In the genomic region with DNA sequence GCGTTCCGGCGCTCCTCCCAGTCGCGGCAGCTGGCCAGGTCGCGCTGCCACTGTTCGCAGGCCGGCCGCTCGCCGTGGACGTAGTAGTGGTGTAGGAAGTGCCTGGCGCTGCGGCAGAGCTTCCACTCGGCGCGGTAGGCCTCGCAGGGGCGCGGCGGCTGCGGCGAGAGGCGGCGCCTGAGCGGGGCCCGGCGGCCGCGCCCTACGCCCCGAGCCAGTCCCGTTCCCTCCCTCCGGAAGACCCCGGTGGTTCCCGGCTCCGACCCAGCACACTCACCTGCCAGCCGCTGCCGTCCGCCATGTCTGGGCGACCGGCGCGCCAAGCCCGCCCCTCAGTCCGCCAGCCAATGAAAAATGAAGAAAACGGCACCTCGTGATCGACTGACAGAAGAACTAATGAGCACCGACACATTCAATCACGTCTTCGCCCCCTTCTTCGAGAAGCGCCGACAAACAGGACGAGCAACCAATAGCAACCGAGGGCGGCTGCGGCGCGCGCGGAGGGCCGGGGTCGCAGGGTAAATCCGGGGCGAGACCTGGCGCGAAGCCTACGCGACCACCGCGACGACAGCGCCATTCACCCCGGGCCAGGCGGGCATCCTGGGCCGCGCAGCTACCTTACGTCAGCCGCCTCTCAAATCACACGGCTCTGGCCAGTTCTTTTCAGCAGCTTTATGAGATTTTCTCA, we compare ENCODE assay signal across 8 cellular contexts. TPM values are rescaled to one million over a fixed set of nuclear protein-coding genes. Genes with fewer than 3 reads are reported as not detected.
DNase-seq lines count a peak whose midpoint lies in the region; ATAC-seq, FAIRE-seq and TF ChIP-seq lines count a peak whose summit lies in the region.

TSS of gene C22orf39 (minus strand) at position 324 of the 688 bp plus-strand sequence. CDS start at position 301, 23 bp downstream.

- H3K27me3 ChIP-seq in BLaER1 treated with 17β-estradiol and CSF1 and Interleukin-3, amounts not matched to agents 10 nM and 100 nM: no peaks in the 10 kb centered on the region
- no peaks in the 10 kb centered on the region; a peak in 1 of 5 replicates for H3K27me3 ChIP-seq in HepG2 (ENCODE audit: control insufficient read depth in 1 of 2, insufficient read depth in 2 of 2, low read length in 2 of 2)

- peaks cover 48 to 78% (median 60%) of the 10 kb centered on the region in 11 experiments for H3K36me3 ChIP-seq in BLaER1 treated with 17β-estradiol and CSF1 and Interleukin-3, amounts not matched to agents 10 nM and 100 nM
- peaks cover 8 to 41% of the 10 kb centered on the region in 2 experiments; a peak in 4 of 5 replicates for H3K36me3 ChIP-seq in HepG2 (replicated peaks in 1 of 2; ENCODE audit: control insufficient read depth in 1 of 2, insufficient read depth in 2 of 2, low read length in 2 of 2)

- CTCF ChIA-PET in HepG2 (lab: Yijun Ruan, JAX; ENCODE audit: low intra/inter-chr PET ratio, low total read pairs): no interaction called here

- intact Hi-C loops in HepG2 (cut with micrococcal nuclease; ENCODE audit: unreplicated experiment): loop anchor here (2.0 kb wide), 2 partner anchors 15 to 31 kb away; partner anchors contain the start of genes CDC45, MRPL40 and UFD1

- WGBS in HepG2 (ENCODE audit: low lambda C conversion rate): 4% methylated on average over 24 of the region's 83 CpGs

- TF ChIP-seq POLR2A in HepG2 (IDR thresholded peaks at IDR 0.05; ENCODE audit: insufficient read depth in 1 of 2, low read depth in 2 of 2, low read length in 2 of 2): peak; percentile 55 to 87; a peak in 3 of 4 replicates

- H3K4me3 ChIP-seq in BLaER1 treated with 17β-estradiol and CSF1 and Interleukin-3, amounts not matched to agents 10 nM and 100 nM: peak within 1 kb of the TSS; percentile 84 to 98 (median 94)
- peak within 1 kb of the TSS; percentile 70 to 86 (median 81) for H3K4me3 ChIP-seq in HepG2 (replicated peaks in 1 of 3; ENCODE audit: insufficient read depth in 1 of 3, low read depth in 2 of 3, low read length in 3 of 3)

- H3K9me3 ChIP-seq in BLaER1 treated with 17β-estradiol and CSF1 and Interleukin-3, amounts not matched to agents 10 nM and 100 nM (replicated peaks in 1 of 11): no peaks in the 10 kb centered on the region
- no peaks in the 10 kb centered on the region for H3K9me3 ChIP-seq in HepG2 (ENCODE audit: low read length)

- TF ChIP-seq CTCF in HepG2 (CRISPR knock-in tag; IDR thresholded peaks at IDR 0.05): no peak

- peaks cover 32 to 38% (median 34%) of the 10 kb centered on the region in 10 experiments for H3K4me1 ChIP-seq in BLaER1 treated with 17β-estradiol and CSF1 and Interleukin-3, amounts not matched to agents 10 nM and 100 nM
- H3K4me1 ChIP-seq in HepG2 (ENCODE audit: insufficient read depth, low read length): peaks cover 40% of the 10 kb centered on the region

- H2AFZ ChIP-seq in HepG2 (ENCODE audit: low read length): peak within 1 kb of the TSS; percentile 37

- peak; percentile 55; the same call in 1 of the 2 replicates for TF ChIP-seq RAD21 in HepG2 (CRISPR knock-in tag; IDR thresholded peaks at IDR 0.05)

- peaks cover 36% of the 10 kb centered on the region for H3K79me2 ChIP-seq in HepG2 (ENCODE audit: insufficient read depth, low read length)

- H3K9ac ChIP-seq in BLaER1 treated with 17β-estradiol and CSF1 and Interleukin-3, amounts not matched to agents 10 nM and 100 nM: peak within 1 kb of the TSS; percentile 88 to 97 (median 95)
- H3K9ac ChIP-seq in HepG2 (ENCODE audit: insufficient read depth, low read depth, low read length): peak within 1 kb of the TSS; percentile 93

- POLR2A ChIA-PET in HepG2 (lab: Yijun Ruan, JAX): interaction anchor here (0.6 to 3.4 kb wide), 7 partner anchors 15 to 325 kb away, joined by 3 to 23 read pairs (median 4); partner anchors contain the start of genes CDC45, DGCR2, ESS2 and HIRA

- peak; percentile 66 for FAIRE-seq in HepG2 (lab: Jason Lieb, UNC)

- no peak for TF ChIP-seq EP300 in HepG2 (IDR thresholded peaks at IDR 0.05; ENCODE audit: low read depth in 2 of 2, low read length in 2 of 2)
- TF ChIP-seq EP300 in HepG2 (CRISPR knock-in tag; IDR thresholded peaks at IDR 0.05; ENCODE audit: borderline replicate concordance): no peak

- no TSS peak for BruUV-seq in HepG2 (replicated peaks; lab: Mats Ljungman, UMichigan)

- H3K27ac ChIP-seq in BLaER1 treated with 17β-estradiol and CSF1 and Interleukin-3, amounts not matched to agents 10 nM and 100 nM: peak within 1 kb of the TSS; percentile 79 to 94 (median 92)
- H3K27ac ChIP-seq in HepG2 (ENCODE audit: extremely low read length, insufficient read depth, low read length): peak within 1 kb of the TSS; percentile 84

- in situ Hi-C loops in HepG2 (cut with HindIII; ENCODE audit: extremely low pct_ligation_motif_present, low pct_unique_long_range_greater_than_20kb): no loop called here

- DNase-seq in NCI-H748 treated with DMSO at 0.1 percent for 48 hours (lab: John Stamatoyannopoulos, UW) (peak; percentile 91), dermis microvascular lymphatic vessel endothelial cell (ENCODE audit: low read depth in 2 of 2) (peak; percentile 82 to 96), HepG2 (ENCODE audit: low spot score) (peak; percentile 93)
- DNase-seq in activated CD4-positive, alpha-beta T cell treated with anti-CD3 and anti-CD28 coated beads, Interleukin-2, amount 50 U/mL, for 4 hours: peak; percentile 81 to 83
- peak; percentile 83 for DNase-seq in stimulated activated CD4-positive, alpha-beta T cell treated with anti-CD3 and anti-CD28 coated beads, Interleukin-4, amount 100 ng/mL, for 1 hour

- ATAC-seq in GM19351 (IDR thresholded peaks at IDR 0.05; ENCODE audit: unreplicated experiment) (peak; percentile 79), HG03521 (IDR thresholded peaks at IDR 0.05; ENCODE audit: unreplicated experiment) (peak; percentile 74), HepG2 (peak; percentile 90)

- peaks cover 24 to 53% (median 44%) of the 10 kb centered on the region in 11 experiments; a peak in 21 of 22 replicates for H4K20me1 ChIP-seq in BLaER1 treated with 17β-estradiol and CSF1 and Interleukin-3, amounts not matched to agents 10 nM and 100 nM
- H4K20me1 ChIP-seq in HepG2 (ENCODE audit: insufficient read depth, low read length): no peaks in the 10 kb centered on the region

- peak within 1 kb of the TSS; percentile 80 to 99 (median 96) for H3K4me2 ChIP-seq in BLaER1 treated with 17β-estradiol and CSF1 and Interleukin-3, amounts not matched to agents 10 nM and 100 nM
- peak within 1 kb of the TSS; percentile 96 for H3K4me2 ChIP-seq in HepG2 (ENCODE audit: low read depth, low read length)

TF ChIP-seq in HepG2, 621 proteins besides CTCF, POLR2A, EP300 and RAD21 (continues in another document):
- TF ChIP-seq POLR2G (IDR thresholded peaks at IDR 0.05; ENCODE audit: low read depth, low read length): peak; percentile 91
- TF ChIP-seq ZBTB7B (CRISPR knock-in tag; IDR thresholded peaks at IDR 0.05): peak; percentile 90
- TF ChIP-seq DNMT1 (CRISPR knock-in tag; IDR thresholded peaks at IDR 0.05): no peak

RNA-seq across cellular contexts. Expression of gene C22orf39, which starts in this region (rescaled TPM):
- 19.3 and 27.3 TPM in 2 replicates for total RNA-seq in dermis microvascular lymphatic vessel endothelial cell
- 26.4 and 31.5 TPM in 2 replicates for total RNA-seq in HepG2 (2016; rRNA removed; fragmentation: Illumina TruSeq; extraction: Trizol)
- total RNA-seq in HepG2 (2016; cell fraction: cytosol; rRNA removed; fragmentation: Illumina TruSeq; extraction: Trizol; ENCODE audit: low read depth): 19.2 and 24.5 TPM in 2 replicates
- 27.8 and 30.9 TPM in 2 replicates for total RNA-seq in HepG2 (2016; cell fraction: insoluble cytoplasmic fraction; rRNA removed; fragmentation: Illumina TruSeq; extraction: Trizol)
- total RNA-seq in HepG2 (2016; cell fraction: membrane; rRNA removed; fragmentation: Illumina TruSeq; extraction: Trizol): 35.7 and 36.0 TPM in 2 replicates
- 13.4 and 13.8 TPM in 2 replicates for total RNA-seq in HepG2 (2016; cell fraction: nucleus; rRNA removed; fragmentation: Illumina TruSeq; extraction: Trizol)
- polyA plus RNA-seq in HepG2 (2011; rRNA removed): 23.4 and 27.8 TPM in 2 replicates
- polyA plus RNA-seq in HepG2 (2011; cell fraction: cytosol; rRNA removed): 27.6 and 28.2 TPM in 2 replicates
- polyA plus RNA-seq in HepG2 (2011; cell fraction: nucleus; rRNA removed): 12.1 and 16.9 TPM in 2 replicates
- polyA plus RNA-seq in HepG2 (2012): 23.3 and 26.0 TPM in 2 replicates
- polyA plus RNA-seq in HepG2 (2016; cell fraction: cytosol; fragmentation: Illumina TruSeq; extraction: Trizol; ENCODE audit: low read depth): 21.4 and 27.7 TPM in 2 replicates
- 35.6 and 37.2 TPM in 2 replicates for polyA plus RNA-seq in HepG2 (2016; cell fraction: insoluble cytoplasmic fraction; fragmentation: Illumina TruSeq; extraction: Trizol; ENCODE audit: low read depth)
- 32.9 and 37.0 TPM in 2 replicates for polyA plus RNA-seq in HepG2 (2016; cell fraction: membrane; fragmentation: Illumina TruSeq; extraction: Trizol; ENCODE audit: low read depth)
- polyA plus RNA-seq in HepG2 (2016; cell fraction: nucleus; fragmentation: Illumina TruSeq; extraction: Trizol; ENCODE audit: insufficient read depth, low read depth): 23.0 and 28.6 TPM in 2 replicates
- polyA minus RNA-seq in HepG2 (2011; rRNA and poly(A)+ RNA removed; ENCODE audit: low replicate concordance): 31.0 and 68.1 TPM in 2 replicates
- 13.9 and 22.2 TPM in 2 replicates for polyA minus RNA-seq in HepG2 (2011; cell fraction: cytosol; rRNA and poly(A)+ RNA removed)
- polyA minus RNA-seq in HepG2 (2011; cell fraction: nucleus; rRNA and poly(A)+ RNA removed): 15.3 and 16.1 TPM in 2 replicates

Comparison
In these comparisons a context has a peak if more than half of its experiments do, and no peak if none do; other contexts are left out.
1. Peak in every context shown above with its lines: DNase-seq, ATAC-seq, H3K4me3 ChIP-seq and H3K27ac ChIP-seq.